Comparison of ENCODE assay signal across 9 cellular contexts in the genomic region with DNA sequence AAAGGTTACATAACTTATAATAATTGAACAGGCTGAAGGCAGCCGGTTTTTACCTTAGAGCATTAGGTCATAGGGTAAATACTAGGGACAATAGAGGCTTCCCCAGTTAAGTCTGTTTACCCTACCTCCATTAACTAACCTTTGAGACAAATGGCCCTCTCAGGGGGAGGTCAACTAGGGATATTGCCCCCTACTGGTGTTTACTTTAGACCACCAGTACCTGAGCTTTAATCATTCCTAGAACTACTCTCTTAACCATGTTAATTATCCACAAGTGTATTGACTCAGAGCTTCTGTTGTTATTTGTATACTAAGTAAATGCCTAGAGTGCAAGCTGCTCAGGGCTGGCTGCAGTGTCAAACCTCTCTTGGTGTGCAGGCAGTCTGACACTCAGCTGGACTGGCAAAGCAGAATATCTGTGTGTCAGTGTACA. TPM values are rescaled to one million over a fixed set of nuclear protein-coding genes. Genes with fewer than 3 reads are reported as not detected.
DNase-seq lines count a peak whose midpoint lies in the region; ATAC-seq, FAIRE-seq and TF ChIP-seq lines count a peak whose summit lies in the region.
"Not testable (repeated sequence)": the region's sequence is repeated elsewhere in the genome, so short reads cannot be mapped to it uniquely, and the experiment has no call there.
"Had no signal": no experiment of that assay in that cellular context is flagged by ENCODE, and none has a peak within 500 bp of the region (broad histone marks: within the 10 kb centered on the region; RNA-seq: fewer than 3 reads in every experiment).

No MANE protein-coding gene starts in this region.

- peaks cover 10% of the 10 kb centered on the region for H4K20me1 ChIP-seq in GM23338 (replicated peaks; ENCODE audit: insufficient read depth)
- not testable (repeated sequence) for H4K20me1 ChIP-seq in H1 (replicated peaks in 1 of 2; ENCODE audit: control insufficient read depth in 1 of 2, insufficient read depth in 2 of 2, low read length in 2 of 2)

- not testable (repeated sequence) for H3K23me2 ChIP-seq in H1 (ENCODE audit: low read depth, low read length)

- 31% methylated on average over 1 of the region's 1 CpG; no CpG with 5 or more reads in 1 of the 2 experiments for WGBS in H1 (ENCODE audit: extremely low coverage in 1 of 2, insufficient coverage in 1 of 2, insufficient read length in 1 of 2, insufficient replicate concordance in 2 of 2, low coverage in 1 of 2, low lambda C conversion rate in 2 of 2, missing lambda C conversion rate in 1 of 2), 2 experiments

- TF ChIP-seq POLR2A in H1 (IDR thresholded peaks at IDR 0.05; ENCODE audit: control extremely low read depth in 1 of 2, low read depth in 2 of 2, low read length in 2 of 2) = not testable (repeated sequence)

- not testable (repeated sequence) for H3K4me1 ChIP-seq in GM23338 (ENCODE audit: insufficient read depth); H1 (replicated peaks in 1 of 4; ENCODE audit: control insufficient read depth in 3 of 4, insufficient read depth in 4 of 4, low read length in 3 of 4)

- TF ChIP-seq EP300 in H1 (IDR thresholded peaks at IDR 0.05; ENCODE audit: borderline replicate concordance in 1 of 2, low read depth in 2 of 2, low read length in 2 of 2) = not testable (repeated sequence)

- not testable (repeated sequence) for H3K27ac Mint-ChIP-seq in GM23338, mesothelial cell of epicardium

- not testable (repeated sequence) for H3K23ac ChIP-seq in H1 (ENCODE audit: insufficient read length)

- not testable (repeated sequence) for H3K27ac ChIP-seq in GM23338 (ENCODE audit: low read depth); H1 (ENCODE audit: low read depth, low read length)

- H3K4me3 Mint-ChIP-seq in GM23338, mesothelial cell of epicardium: not testable (repeated sequence)

- POLR2A ChIA-PET in H1 (lab: Charles Lee; ENCODE audit: partially characterized antibody) = not testable (repeated sequence)

- H3K4me1 Mint-ChIP-seq in GM23338, mesothelial cell of epicardium: not testable (repeated sequence)

- not testable (repeated sequence) for FAIRE-seq in H1 (lab: Jason Lieb, UNC)

- H2AK5ac ChIP-seq in H1 (ENCODE audit: low read depth, low read length) = not testable (repeated sequence)

- ATAC-seq in GM23338 = not testable (repeated sequence)

- peaks cover 37% of the 10 kb centered on the region for H3K36me3 Mint-ChIP-seq in GM23338 (ENCODE audit: low read depth)
- peaks cover 68% of the 10 kb centered on the region for H3K36me3 Mint-ChIP-seq in mesothelial cell of epicardium

- not testable (repeated sequence) for H3F3A ChIP-seq in GM23338 (replicated peaks; ENCODE audit: low read depth)

- H2BK15ac ChIP-seq in H1 (ENCODE audit: low read length) = not testable (repeated sequence)

- H3K9me2 ChIP-seq in GM23338 (ENCODE audit: insufficient read depth) = not testable (repeated sequence)

- H3K36me3 ChIP-seq in GM23338 (ENCODE audit: insufficient read depth); H1 (ENCODE audit: control insufficient read depth in 2 of 4, insufficient read depth in 4 of 4, low read length in 3 of 4): not testable (repeated sequence)

- H4K5ac ChIP-seq in H1 (ENCODE audit: insufficient read length, low read depth, low read length) = not testable (repeated sequence)

- not testable (repeated sequence) for H4K91ac ChIP-seq in H1 (replicated peaks; ENCODE audit: insufficient read length, low read length)

- not testable (repeated sequence) for H3K9ac ChIP-seq in H1 (replicated peaks in 1 of 4; ENCODE audit: extremely low read depth in 1 of 4, low read depth in 3 of 4, low read length in 3 of 4)

- H2AFZ ChIP-seq in GM23338; H1 (ENCODE audit: low read length): not testable (repeated sequence)

- H3K79me2 ChIP-seq in GM23338 (replicated peaks; ENCODE audit: insufficient read depth); H1 (ENCODE audit: control insufficient read depth in 1 of 2, insufficient read depth in 2 of 2, low read length in 2 of 2): not testable (repeated sequence)

- H2BK5ac ChIP-seq in H1 (ENCODE audit: low read depth, low read length) = not testable (repeated sequence)

- CTCF ChIA-PET in H1 (lab: Charles Lee; ENCODE audit: partially characterized antibody) = interaction anchor here (0.6 kb wide), 1 partner anchor 361 kb away, joined by 3 read pairs; no protein-coding TSS in a partner anchor

- not testable (repeated sequence) for H2BK120ac ChIP-seq in H1 (replicated peaks; ENCODE audit: low read depth, low read length)

- TF ChIP-seq CTCF in GM23338 (conservative IDR thresholded peaks at IDR 0.05; ENCODE audit: low read depth in 2 of 2) (peak in 1 of 2 experiments; percentile 21; a peak in 2 of 4 replicates), mesothelial cell of epicardium (IDR thresholded peaks at IDR 0.05; ENCODE audit: unreplicated experiment) (peak; percentile 22)
- TF ChIP-seq CTCF in H1 (IDR thresholded peaks at IDR 0.05; ENCODE audit: control extremely low read depth in 1 of 3, insufficient read depth in 1 of 3, low read depth in 1 of 3, low read length in 3 of 3) = not testable (repeated sequence)

- not testable (repeated sequence) for H3K18ac ChIP-seq in H1 (ENCODE audit: extremely low read depth, low read length)

- H4K8ac ChIP-seq in H1 (ENCODE audit: extremely low read depth, insufficient read depth, low read length) = not testable (repeated sequence)

- TF ChIP-seq RAD21 in H1 (IDR thresholded peaks at IDR 0.05 in 1 of 2, conservative IDR thresholded peaks at IDR 0.05 in 1 of 2; ENCODE audit: low read depth in 2 of 2, low read length in 2 of 2) = not testable (repeated sequence)

- H3K4me2 ChIP-seq in GM23338; H1 (ENCODE audit: insufficient read depth in 1 of 2, low read depth in 2 of 2, low read length in 2 of 2): not testable (repeated sequence)

- H3K9me3 ChIP-seq in H1 (ENCODE audit: insufficient read depth in 2 of 2, low read depth in 1 of 2, low read length in 1 of 2) = not testable (repeated sequence)

- DNase-seq in COLO668 (lab: John Stamatoyannopoulos, UW; ENCODE audit: unreplicated experiment) (peak; percentile 58), GM23338 (ENCODE audit: low spot score) (peak; percentile 47), HuH-7.5 (ENCODE audit: low spot score) (peak; percentile 11), NCI-H2029 (lab: John Stamatoyannopoulos, UW) (peak; percentile 56), NCI-H748 treated with DMSO at 0.1 percent for 48 hours (lab: John Stamatoyannopoulos, UW) (peak; percentile 73), H1 (ENCODE audit: low read depth in 1 of 2, low spot score in 2 of 2) (peak in 1 of 2 experiments; percentile 62), iPS DF 4.7 (ENCODE audit: extremely low read depth, low spot score) (peak; percentile 2)
- DNase-seq in mesothelial cell of epicardium (ENCODE audit: low spot score in 2 of 2, unreplicated experiment in 2 of 2) = not testable (repeated sequence)

- H3K4ac ChIP-seq in H1 (replicated peaks; ENCODE audit: insufficient read length, low read depth, low read length) = not testable (repeated sequence)

- H3K27me3 ChIP-seq in GM23338 (ENCODE audit: insufficient read depth) = peaks cover 87% of the 10 kb centered on the region
- H3K27me3 ChIP-seq in H1 (replicated peaks in 1 of 4; ENCODE audit: control insufficient read depth in 3 of 4, extremely low read depth in 1 of 4, insufficient read depth in 3 of 4, low read length in 3 of 4) = peaks cover 21 to 42% (median 26%) of the 10 kb centered on the region in 4 experiments

- H2BK20ac ChIP-seq in H1 (ENCODE audit: low read length) = not testable (repeated sequence)

- H2BK12ac ChIP-seq in H1 (ENCODE audit: low read depth, low read length) = not testable (repeated sequence)

- not testable (repeated sequence) for H3K56ac ChIP-seq in H1 (replicated peaks; ENCODE audit: insufficient read length, low read depth, low read length)

- H3K9me3 Mint-ChIP-seq in GM23338 (peaks cover 38% of the 10 kb centered on the region), mesothelial cell of epicardium (peaks cover 81% of the 10 kb centered on the region)

- H3K14ac ChIP-seq in H1 (ENCODE audit: insufficient read length) = not testable (repeated sequence)

- not testable (repeated sequence) for H3K4me3 ChIP-seq in GM23338; H1 (ENCODE audit: extremely low read depth in 1 of 4, insufficient read depth in 2 of 4, low read depth in 3 of 4, low read length in 4 of 4)

- H3K27me3 Mint-ChIP-seq in GM23338 (ENCODE audit: insufficient read depth, low read depth, poor library complexity) = peaks cover 52% of the 10 kb centered on the region
- not testable (repeated sequence) for H3K27me3 Mint-ChIP-seq in mesothelial cell of epicardium (ENCODE audit: low read depth)

- not testable (repeated sequence) for H3K79me1 ChIP-seq in H1 (ENCODE audit: low read depth, low read length)

TF ChIP-seq in GM23338, 12 proteins besides CTCF, POLR2A, EP300 and RAD21:
- peak; percentile 59; the same call in 1 of the 2 replicates for TF ChIP-seq NANOG (IDR thresholded peaks at IDR 0.05; ENCODE audit: borderline replicate concordance)

TF ChIP-seq in H1, 55 proteins besides CTCF, POLR2A, EP300 and RAD21:
- peak; percentile 58 for TF ChIP-seq NANOG (IDR thresholded peaks at IDR 0.05; ENCODE audit: insufficient read depth, low read depth, low read length, poor library complexity, severe bottlenecking)

RNA-seq across cellular contexts. Expression of a gene that starts 52.5 kb away (rescaled TPM):
- total RNA-seq in GM23338 (2014; rRNA removed; shearing (Covaris generic)) = 41.8 and 55.3 TPM in 2 replicates
- polyA plus RNA-seq in GM23338 (2016; fragmentation: Nextera tagmentation; extraction: Ambion mirVana) = 67.8 and 80.2 TPM in 2 replicates
- 40.7 and 47.0 TPM in 2 replicates for total RNA-seq in H1 (2021; fragmentation: NEBNext Ultra II Directional; extraction: Animal tissue kit (Norgen Biotek cat#: 25700))
- 3.9 and 8.4 TPM in 2 replicates for polyA plus RNA-seq in H1 (2011; rRNA removed)
- polyA plus RNA-seq in H1 (2011; cell fraction: cytosol; rRNA removed) = 14.8 TPM
- polyA plus RNA-seq in H1 (2011; cell fraction: nucleus; rRNA removed) = 5.1 TPM
- 13.2 to 27.1 TPM (median 14.0 TPM) in 4 replicates for polyA plus RNA-seq in H1 (2012, experiment 1 of 2)
- polyA plus RNA-seq in H1 (2012, experiment 2 of 2) = 9.3 TPM
- 33.5 TPM for polyA plus RNA-seq in H1 (2013, experiment 1 of 2)
- polyA plus RNA-seq in H1 (2013, experiment 2 of 2) = 30.6 TPM
- polyA minus RNA-seq in H1 (2011; rRNA and poly(A)+ RNA removed) = 5.0 and 17.0 TPM in 2 replicates
- polyA minus RNA-seq in H1 (2011; cell fraction: cytosol; rRNA and poly(A)+ RNA removed) = 15.3 TPM
- polyA minus RNA-seq in H1 (2011; cell fraction: nucleus; rRNA and poly(A)+ RNA removed) = 52.9 TPM
- total RNA-seq in mesothelial cell of epicardium = 82.3 to 84.7 TPM (median 82.9 TPM) in 3 replicates
- total RNA-seq: CD8-positive, alpha-beta T cell had no signal
